Comparison of ENCODE assay signal across 20 cellular contexts in genomic region chr4:145842224-145842887, GRCh38.
DNase-seq lines count a peak whose midpoint lies in the region; ATAC-seq and TF ChIP-seq lines count a peak whose summit lies in the region.
"Had no signal": no experiment of that assay in that cellular context is flagged by ENCODE, and none has a peak within 500 bp of the region (broad histone marks: within the 10 kb centered on the region; RNA-seq: fewer than 3 reads in every experiment).

No MANE protein-coding gene starts in this region.

- no peak overlapping the region for H3K4me3 Mint-ChIP-seq in MCF 10A (ENCODE audit: unreplicated experiment)
- H3K4me3 Mint-ChIP-seq in activated naive CD8-positive, alpha-beta T cell treated with anti-CD3 and anti-CD28 coated beads, Interleukin-2, amount 50 U/mL, for 24 hours = no peak overlapping the region
- H3K4me3 Mint-ChIP-seq: activated naive CD4-positive, alpha-beta T cell treated with anti-CD3 and anti-CD28 coated beads, Interleukin-2, amount 10 ng/mL, durations not matched to agents 7 days and 5 days; T-helper 2 cell treated with Interferon-gamma antibody and Interleukin-4, amounts not matched to agents 5 μg/mL and 100 μg/mL, for 36 hours had no signal

- dilution Hi-C loops in mammary epithelial cell (cut with HindIII; ENCODE audit: low sequenced_read_pairs) = no loop called here

- 94% methylated on average over 11 of the region's 11 CpGs for WGBS in mammary epithelial cell (ENCODE audit: low coverage, missing lambda C conversion rate)

- no peaks in the 10 kb centered on the region for H3K79me2 ChIP-seq in mammary epithelial cell (ENCODE audit: insufficient read depth, low read length)

- no peaks in the 10 kb centered on the region for H3K9me3 ChIP-seq in mammary epithelial cell (replicated peaks; ENCODE audit: insufficient read depth, low read length)
- H3K9me3 ChIP-seq in thoracic aorta = no peaks in the 10 kb centered on the region
- H3K9me3 ChIP-seq: A549, thyroid gland had no signal

- no peaks in the 10 kb centered on the region for H3K27me3 Mint-ChIP-seq in MCF 10A (ENCODE audit: insufficient read depth, unreplicated experiment)
- no peaks in the 10 kb centered on the region for H3K27me3 Mint-ChIP-seq in activated naive CD8-positive, alpha-beta T cell treated with anti-CD3 and anti-CD28 coated beads, Interleukin-2, amount 50 U/mL, for 24 hours
- H3K27me3 Mint-ChIP-seq: activated naive CD4-positive, alpha-beta T cell treated with anti-CD3 and anti-CD28 coated beads, Interleukin-2, amount 10 ng/mL, durations not matched to agents 7 days and 5 days had no signal

- H3K4me1 Mint-ChIP-seq in MCF 10A (ENCODE audit: insufficient read depth, unreplicated experiment) = peaks cover 33% of the 10 kb centered on the region
- peaks cover 30% of the 10 kb centered on the region for H3K4me1 Mint-ChIP-seq in activated naive CD8-positive, alpha-beta T cell treated with anti-CD3 and anti-CD28 coated beads, Interleukin-2, amount 50 U/mL, for 24 hours

- no peak overlapping the region for H3K4me2 ChIP-seq in mammary epithelial cell (ENCODE audit: insufficient read depth, low read depth, low read length)
- H3K4me2 ChIP-seq: A549 had no signal

- DNase-seq in MCF 10A (ENCODE audit: unreplicated experiment) (peak; percentile 66), mammary epithelial cell (no peak), left ventricle myocardium superior (no peak), thoracic aorta (ENCODE audit: low spot score) (no peak)
- no peak for DNase-seq in activated naive CD8-positive, alpha-beta T cell treated with anti-CD3 and anti-CD28 coated beads, Interleukin-2, amount 50 U/mL, for 24 hours
- no peak for DNase-seq in stimulated activated naive CD4-positive, alpha-beta T cell (lab: John Stamatoyannopoulos, UW)
- DNase-seq: activated CD4-positive, CD25-positive, alpha-beta regulatory T cell treated with anti-CD3 and anti-CD28 coated beads, Interleukin-2, amount 50 U/mL, for 72 hours; activated CD8-positive, alpha-beta memory T cell treated with anti-CD3 and anti-CD28 coated beads, Interleukin-2, amount 50 U/mL, for 4 hours; activated naive CD4-positive, alpha-beta T cell treated with anti-CD3 and anti-CD28 coated beads, Interleukin-2, amount 10 ng/mL, durations not matched to agents 7 days and 5 days; NCI-H1105 treated with DMSO at 0.1 percent for 48 hours; SHP77; stimulated activated CD4-positive, alpha-beta T cell treated with anti-CD3 and anti-CD28 coated beads, Interleukin-4, amount 100 ng/mL, for 24 hours; thyroid gland had no signal

- H3K27me3 ChIP-seq in mammary epithelial cell (ENCODE audit: insufficient read depth, low read length) (no peaks in the 10 kb centered on the region), thoracic aorta (replicated peaks; ENCODE audit: insufficient read depth) (no peaks in the 10 kb centered on the region)
- H3K27me3 ChIP-seq: thyroid gland had no signal

- intact Hi-C loops in MCF 10A (cut with micrococcal nuclease) (no loop called here), mammary epithelial cell (cut with micrococcal nuclease) (loop anchor here (5.0 kb wide), 1 partner anchor 95 kb away; the partner anchor contains the start of gene ZNF827), left ventricle myocardium superior (cut with micrococcal nuclease) (no loop called here)

- peaks cover 7% of the 10 kb centered on the region for H3K36me3 Mint-ChIP-seq in MCF 10A (ENCODE audit: insufficient read depth, unreplicated experiment)
- H3K36me3 Mint-ChIP-seq in activated naive CD8-positive, alpha-beta T cell treated with anti-CD3 and anti-CD28 coated beads, Interleukin-2, amount 50 U/mL, for 24 hours (ENCODE audit: low read depth) = peaks cover 64% of the 10 kb centered on the region

- no peaks in the 10 kb centered on the region for H4K20me1 ChIP-seq in mammary epithelial cell (ENCODE audit: insufficient read depth, low read length)

- ATAC-seq in activated naive CD8-positive, alpha-beta T cell treated with anti-CD3 and anti-CD28 coated beads, Interleukin-2, amount 50 U/mL, for 24 hours = no peak
- ATAC-seq in left ventricle myocardium superior (peak; percentile 74), thoracic aorta (ENCODE audit: insufficient number of reproducible peaks, low FRiP score, low read depth) (peak; percentile 70), HG03378 (IDR thresholded peaks at IDR 0.05; ENCODE audit: unreplicated experiment) (no peak), HG03457 (IDR thresholded peaks at IDR 0.05; ENCODE audit: unreplicated experiment) (no peak)
- ATAC-seq: A549, HCT116, K562, sciatic nerve had no signal

- no peak overlapping the region for H2AFZ ChIP-seq in mammary epithelial cell (ENCODE audit: low read depth, low read length)

- BruUV-seq in MCF 10A (replicated peaks; lab: Mats Ljungman, UMichigan) (no TSS peak), mammary epithelial cell (replicated peaks; lab: Mats Ljungman, UMichigan) (no TSS peak)

- TF ChIP-seq CTCF in MCF 10A (IDR thresholded peaks at IDR 0.05; ENCODE audit: unreplicated experiment) (no peak), mammary epithelial cell (conservative IDR thresholded peaks at IDR 0.05 in 1 of 2, IDR thresholded peaks at IDR 0.05 in 1 of 2; ENCODE audit: extremely low read depth in 1 of 2, insufficient read depth in 1 of 2, low read depth in 1 of 2, low read length in 2 of 2) (no peak), thoracic aorta (IDR thresholded peaks at IDR 0.05) (no peak)

- CTCF ChIA-PET in MCF 10A (lab: Yijun Ruan, JAX) = interaction anchor here (0.6 to 2.4 kb wide), 8 partner anchors 10 to 285 kb away, joined by 3 to 8 read pairs (median 3); no protein-coding TSS in a partner anchor
- CTCF ChIA-PET in mammary epithelial cell (lab: Charles Lee; ENCODE audit: low non-redundant PET) = no interaction called here

- in situ Hi-C loops in mammary epithelial cell (cut with MboI; ENCODE audit: low sequenced_read_pairs in 2 of 2) = no loop called here

- peak overlapping the region; percentile 20 for H3K27ac Mint-ChIP-seq in MCF 10A (ENCODE audit: low read depth, unreplicated experiment)
- H3K27ac Mint-ChIP-seq in activated naive CD8-positive, alpha-beta T cell treated with anti-CD3 and anti-CD28 coated beads, Interleukin-2, amount 50 U/mL, for 24 hours = peak overlapping the region; percentile 2
- H3K27ac Mint-ChIP-seq: activated naive CD4-positive, alpha-beta T cell treated with anti-CD3 and anti-CD28 coated beads, Interleukin-2, amount 10 ng/mL, durations not matched to agents 7 days and 5 days; T-helper 2 cell treated with Interferon-gamma antibody and Interleukin-4, amounts not matched to agents 5 μg/mL and 100 μg/mL, for 36 hours had no signal

- POLR2A ChIA-PET in MCF 10A (lab: Yijun Ruan, JAX) = interaction anchor here (1.2 to 1.9 kb wide), 3 partner anchors 38 to 108 kb away, joined by 4 to 5 read pairs (median 4); no protein-coding TSS in a partner anchor

- H3K4me1 ChIP-seq in mammary epithelial cell (ENCODE audit: insufficient read depth, low read length) = peaks cover 18% of the 10 kb centered on the region
- peaks cover 0 to 22% of the 10 kb centered on the region in 2 donors for H3K4me1 ChIP-seq in thoracic aorta (ENCODE audit: control insufficient read depth in 1 of 2, low read depth in 2 of 2)
- H3K4me1 ChIP-seq: A549, thyroid gland had no signal

- H3K36me3 ChIP-seq in mammary epithelial cell (ENCODE audit: insufficient read depth, low read length) (no peaks in the 10 kb centered on the region), thoracic aorta (peaks cover 8% of the 10 kb centered on the region)

- H3K27ac ChIP-seq in mammary epithelial cell (ENCODE audit: insufficient read depth, low read depth, low read length) (no peak overlapping the region), thoracic aorta (peak overlapping the region in 1 of 2 donors; percentile 8)
- H3K27ac ChIP-seq: A549, thyroid gland had no signal

- no peaks in the 10 kb centered on the region for H3K9me3 Mint-ChIP-seq in MCF 10A (ENCODE audit: unreplicated experiment)
- H3K9me3 Mint-ChIP-seq in activated naive CD8-positive, alpha-beta T cell treated with anti-CD3 and anti-CD28 coated beads, Interleukin-2, amount 50 U/mL, for 24 hours = no peaks in the 10 kb centered on the region
- H3K9me3 Mint-ChIP-seq: activated naive CD4-positive, alpha-beta T cell treated with anti-CD3 and anti-CD28 coated beads, Interleukin-2, amount 10 ng/mL, durations not matched to agents 7 days and 5 days; T-helper 2 cell treated with Interferon-gamma antibody and Interleukin-4, amounts not matched to agents 5 μg/mL and 100 μg/mL, for 36 hours had no signal

- H3K9ac ChIP-seq in mammary epithelial cell (ENCODE audit: insufficient read depth, low read length) = no peak overlapping the region

- no peak overlapping the region for H3K4me3 ChIP-seq in mammary epithelial cell (replicated peaks in 1 of 3; ENCODE audit: insufficient read depth in 1 of 3, low read depth in 2 of 3, low read length in 3 of 3)
- H3K4me3 ChIP-seq in thoracic aorta = no peak overlapping the region
- H3K4me3 ChIP-seq: A549, K562, thyroid gland had no signal

Comparison
In these comparisons a context has a peak if more than half of its experiments do, and no peak if none do; other contexts are left out.
1. ATAC-seq: peak in left ventricle myocardium superior (single experiment) and thoracic aorta (single experiment); none in activated naive CD8-positive, alpha-beta T cell treated with anti-CD3 and anti-CD28 coated beads, Interleukin-2, amount 50 U/mL, for 24 hours (single experiment), HG03378 (single experiment) and HG03457 (single experiment).